9 cellular contexts compared by ENCODE assay signal in the genomic region with DNA sequence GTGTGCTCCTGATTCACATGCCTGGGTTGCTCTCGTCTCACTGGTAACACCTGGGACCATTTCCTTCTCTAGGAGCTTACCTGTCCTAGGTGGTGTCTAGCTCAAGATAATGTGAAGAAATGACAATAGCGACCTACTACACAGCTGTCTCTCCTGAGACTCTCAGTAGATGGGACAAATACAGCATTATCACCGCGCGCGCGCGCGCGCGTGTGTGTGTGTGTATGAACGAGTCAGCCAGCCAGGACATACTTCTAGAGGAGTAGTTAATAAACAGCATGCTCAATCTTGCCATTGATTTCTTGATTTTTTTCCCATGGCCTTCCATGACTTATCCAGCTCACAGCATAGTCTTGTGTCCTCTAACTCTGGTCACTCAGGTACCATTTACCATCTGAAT.
"Had no signal": no experiment of that assay in that cellular context is flagged by ENCODE, and none has a peak within 500 bp of the region (broad histone marks: within the 10 kb centered on the region; RNA-seq: fewer than 3 reads in every experiment).

No MANE protein-coding gene starts in this region.

- H3K27ac Mint-ChIP-seq: GM23338, H9, HFFc6 had no signal

- H2AFZ ChIP-seq: GM23248, GM23338 had no signal

- H3K4me3 Mint-ChIP-seq: GM23338, H9, HFFc6 had no signal

- H3K9me3 Mint-ChIP-seq: GM23338, H9, HFFc6 had no signal

- H3K27ac ChIP-seq: GM23248 had no signal

- H3K4me3 ChIP-seq: GM23248, GM23338, HAP-1 had no signal

- H3K4me2 ChIP-seq: GM23338 had no signal

- ATAC-seq: GM23338, HCT116 had no signal

- H3K36me3 ChIP-seq: HAP-1 had no signal

- DNase-seq: GM23248, GOT3, H7, H9, HCEC 1CT, HFFc6 had no signal

- H3K9ac ChIP-seq: GM23248 had no signal

- H3K9me3 ChIP-seq: HAP-1 had no signal
